ENCODE assay signal across 1 cellular context in the genomic region with DNA sequence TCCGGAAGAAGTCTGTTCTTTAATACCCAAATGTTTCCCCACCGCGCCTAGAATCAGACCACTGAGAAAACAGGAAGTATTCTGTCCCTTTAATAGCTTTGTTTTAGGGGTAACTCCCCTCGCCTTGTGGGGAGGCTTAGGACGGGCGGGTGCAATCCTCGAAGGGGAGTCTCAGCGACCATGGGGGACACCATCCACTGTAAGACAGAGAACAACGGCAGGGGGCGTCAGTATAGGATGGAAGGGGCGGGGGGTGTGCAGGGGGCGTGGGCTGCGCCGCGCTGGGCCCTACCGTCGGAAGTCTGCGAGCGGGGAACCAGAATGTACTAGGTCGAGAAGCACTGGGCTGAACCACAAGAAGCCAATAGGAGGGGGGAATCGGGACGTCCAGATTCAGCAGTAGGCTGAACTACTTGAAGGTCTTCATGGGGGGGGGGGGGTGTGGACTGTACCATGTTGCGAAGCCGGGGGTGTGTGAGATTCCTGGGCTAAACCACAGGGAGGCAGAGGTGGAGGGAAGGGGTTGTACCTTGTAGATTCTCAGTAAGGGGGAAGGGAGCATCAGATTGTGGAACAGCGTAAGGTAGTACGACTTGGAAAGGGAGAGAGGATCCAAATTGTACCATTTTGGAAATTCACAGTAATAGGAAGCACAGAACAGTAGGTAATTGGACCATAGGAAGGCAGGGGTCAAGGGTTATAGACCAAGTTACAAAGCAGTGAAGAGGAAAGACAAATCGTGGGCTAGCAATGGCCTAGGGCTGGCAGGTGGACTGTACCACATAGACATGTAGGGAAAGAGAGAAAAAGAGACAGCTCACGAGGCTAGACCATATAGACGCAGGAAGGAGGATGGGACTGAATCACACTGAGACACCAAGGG.
TF ChIP-seq lines count a peak whose summit lies in the region.

No MANE protein-coding gene starts in this region.

TF ChIP-seq in K562, 482 proteins besides CTCF, POLR2A, EP300 and RAD21 (continued from another document and continues in another):
- TF ChIP-seq CCAR2 (IDR thresholded peaks at IDR 0.05; ENCODE audit: low read depth, low read length) (no peak), ZNF124 (CRISPR knock-in tag; IDR thresholded peaks at IDR 0.05) (no peak), GABPB2 (CRISPR knock-in tag; conservative IDR thresholded peaks at IDR 0.05) (no peak), ETS1 (conservative IDR thresholded peaks at IDR 0.05; ENCODE audit: control insufficient read depth, low read depth, low read length) (no peak), NUFIP1 (IDR thresholded peaks at IDR 0.05; ENCODE audit: partially characterized antibody) (no peak), ZNF324 (CRISPR knock-in tag; IDR thresholded peaks at IDR 0.05) (no peak), RB1 (IDR thresholded peaks at IDR 0.05; ENCODE audit: low read depth) (no peak), ZBTB2 (IDR thresholded peaks at IDR 0.05) (no peak), MYNN (IDR thresholded peaks at IDR 0.05) (no peak), MYNN (CRISPR knock-in tag; IDR thresholded peaks at IDR 0.05) (no peak), EZH2 (IDR thresholded peaks at IDR 0.05; ENCODE audit: borderline replicate concordance, low read depth, low read length) (no peak), ZNF121 (CRISPR knock-in tag; conservative IDR thresholded peaks at IDR 0.05) (no peak), KAT7 (CRISPR knock-in tag; IDR thresholded peaks at IDR 0.05; ENCODE audit: borderline replicate concordance) (no peak), ETV1 (tag; conservative IDR thresholded peaks at IDR 0.05; ENCODE audit: low read depth) (peak; percentile 33; the same call in 1 of the 2 replicates), ZNF436 (CRISPR knock-in tag; IDR thresholded peaks at IDR 0.05) (no peak), DACH1 (IDR thresholded peaks at IDR 0.05; ENCODE audit: partially characterized antibody) (no peak), GTF2F1 (IDR thresholded peaks at IDR 0.05; ENCODE audit: low read depth, low read length) (no peak), ZNF277 (CRISPR knock-in tag; IDR thresholded peaks at IDR 0.05; ENCODE audit: borderline replicate concordance) (no peak), ADNP (tag; IDR thresholded peaks at IDR 0.05) (no peak), ZNF263 (CRISPR knock-in tag; IDR thresholded peaks at IDR 0.05; ENCODE audit: borderline replicate concordance) (peak; percentile 35; the same call in 1 of the 2 replicates), POU5F1 (IDR thresholded peaks at IDR 0.05; ENCODE audit: borderline replicate concordance, low read depth, low read length, partially characterized antibody) (no peak), ZNF644 (tag; IDR thresholded peaks at IDR 0.05; ENCODE audit: low read depth) (0 out of 2 replicates have a peak, but pooled peaks have one; percentile 35), ASH1L (IDR thresholded peaks at IDR 0.05; ENCODE audit: borderline replicate concordance, low read depth, partially characterized antibody) (peak; percentile 76), FOXO4 (CRISPR knock-in tag; IDR thresholded peaks at IDR 0.05) (no peak), NFIX (CRISPR knock-in tag; IDR thresholded peaks at IDR 0.05; ENCODE audit: low read depth) (no peak), GATAD2A (IDR thresholded peaks at IDR 0.05) (no peak), MED1 (CRISPR knock-in tag; IDR thresholded peaks at IDR 0.05; ENCODE audit: borderline replicate concordance) (no peak), PRMT5 (CRISPR knock-in tag; IDR thresholded peaks at IDR 0.05) (no peak), SMAD2 (IDR thresholded peaks at IDR 0.05; ENCODE audit: low read depth, low read length) (no peak), ZNF785 (CRISPR knock-in tag; IDR thresholded peaks at IDR 0.05) (no peak), PCBP1 (IDR thresholded peaks at IDR 0.05; ENCODE audit: low read depth, low read length, poor library complexity, severe bottlenecking) (no peak), MCM7 (IDR thresholded peaks at IDR 0.05) (no peak), LCOR (CRISPR knock-in tag; IDR thresholded peaks at IDR 0.05) (no peak; the same call in 1 of the 2 replicates), BDP1 (IDR thresholded peaks at IDR 0.05; ENCODE audit: insufficient read depth, insufficient read length) (no peak), KDM2B (CRISPR knock-in tag; IDR thresholded peaks at IDR 0.05) (no peak), ZNF584 (CRISPR knock-in tag; IDR thresholded peaks at IDR 0.05; ENCODE audit: low read depth) (no peak; the same call in 1 of the 2 replicates), ZNF24 (IDR thresholded peaks at IDR 0.05) (no peak), MCM5 (IDR thresholded peaks at IDR 0.05; ENCODE audit: low read depth) (no peak), ZNF217 (CRISPR knock-in tag; IDR thresholded peaks at IDR 0.05) (no peak), CREBBP (IDR thresholded peaks at IDR 0.05; ENCODE audit: low read depth, low read length) (no peak), ZNF134 (CRISPR knock-in tag; conservative IDR thresholded peaks at IDR 0.05) (no peak), EP400 (IDR thresholded peaks at IDR 0.05) (peak; percentile 72), MEF2D (tag; conservative IDR thresholded peaks at IDR 0.05; ENCODE audit: low read depth) (no peak), FOXK2 (conservative IDR thresholded peaks at IDR 0.05 in 1 of 2, IDR thresholded peaks at IDR 0.05 in 1 of 2; ENCODE audit: low read depth in 2 of 2) (peak; percentile 14 to 99), TAF1 (IDR thresholded peaks at IDR 0.05; ENCODE audit: control insufficient read depth, extremely low read depth, insufficient read depth, low read length, severe bottlenecking) (no peak), EWSR1 (IDR thresholded peaks at IDR 0.05; ENCODE audit: borderline replicate concordance, low read depth, partially characterized antibody) (no peak), TRIM28 (IDR thresholded peaks at IDR 0.05) (no peak), CEBPG (CRISPR knock-in tag; IDR thresholded peaks at IDR 0.05) (no peak), CEBPG (tag; conservative IDR thresholded peaks at IDR 0.05 in 1 of 2, IDR thresholded peaks at IDR 0.05 in 1 of 2) (no peak), MAFF (IDR thresholded peaks at IDR 0.05; ENCODE audit: low read length) (peak; percentile 72), MECOM (CRISPR knock-in tag; IDR thresholded peaks at IDR 0.05) (no peak), ZNF224 (CRISPR knock-in tag; IDR thresholded peaks at IDR 0.05) (no peak), SIN3B (IDR thresholded peaks at IDR 0.05; ENCODE audit: low read depth) (no peak), HNRNPK (IDR thresholded peaks at IDR 0.05; ENCODE audit: low read depth, low read length, poor library complexity, severe bottlenecking) (no peak), NR1H2 (CRISPR knock-in tag; IDR thresholded peaks at IDR 0.05) (peak; percentile 67; the same call in 1 of the 2 replicates), MCM3 (IDR thresholded peaks at IDR 0.05) (no peak), RHOXF2B (CRISPR knock-in tag; conservative IDR thresholded peaks at IDR 0.05) (no peak)
- TF ChIP-seq, protein P1, sequence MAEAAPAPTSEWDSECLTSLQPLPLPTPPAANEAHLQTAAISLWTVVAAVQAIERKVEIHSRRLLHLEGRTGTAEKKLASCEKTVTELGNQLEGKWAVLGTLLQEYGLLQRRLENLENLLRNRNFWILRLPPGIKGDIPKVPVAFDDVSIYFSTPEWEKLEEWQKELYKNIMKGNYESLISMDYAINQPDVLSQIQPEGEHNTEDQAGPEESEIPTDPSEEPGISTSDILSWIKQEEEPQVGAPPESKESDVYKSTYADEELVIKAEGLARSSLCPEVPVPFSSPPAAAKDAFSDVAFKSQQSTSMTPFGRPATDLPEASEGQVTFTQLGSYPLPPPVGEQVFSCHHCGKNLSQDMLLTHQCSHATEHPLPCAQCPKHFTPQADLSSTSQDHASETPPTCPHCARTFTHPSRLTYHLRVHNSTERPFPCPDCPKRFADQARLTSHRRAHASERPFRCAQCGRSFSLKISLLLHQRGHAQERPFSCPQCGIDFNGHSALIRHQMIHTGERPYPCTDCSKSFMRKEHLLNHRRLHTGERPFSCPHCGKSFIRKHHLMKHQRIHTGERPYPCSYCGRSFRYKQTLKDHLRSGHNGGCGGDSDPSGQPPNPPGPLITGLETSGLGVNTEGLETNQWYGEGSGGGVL (CRISPR knock-in tag; IDR thresholded peaks at IDR 0.05), result no peak
- TF ChIP-seq, protein P2, sequence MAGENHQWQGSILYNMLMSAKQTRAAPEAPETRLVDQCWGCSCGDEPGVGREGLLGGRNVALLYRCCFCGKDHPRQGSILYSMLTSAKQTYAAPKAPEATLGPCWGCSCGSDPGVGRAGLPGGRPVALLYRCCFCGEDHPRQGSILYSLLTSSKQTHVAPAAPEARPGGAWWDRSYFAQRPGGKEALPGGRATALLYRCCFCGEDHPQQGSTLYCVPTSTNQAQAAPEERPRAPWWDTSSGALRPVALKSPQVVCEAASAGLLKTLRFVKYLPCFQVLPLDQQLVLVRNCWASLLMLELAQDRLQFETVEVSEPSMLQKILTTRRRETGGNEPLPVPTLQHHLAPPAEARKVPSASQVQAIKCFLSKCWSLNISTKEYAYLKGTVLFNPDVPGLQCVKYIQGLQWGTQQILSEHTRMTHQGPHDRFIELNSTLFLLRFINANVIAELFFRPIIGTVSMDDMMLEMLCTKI (IDR thresholded peaks at IDR 0.05; ENCODE audit: partially characterized antibody), result no peak
- TF ChIP-seq, protein P3, sequence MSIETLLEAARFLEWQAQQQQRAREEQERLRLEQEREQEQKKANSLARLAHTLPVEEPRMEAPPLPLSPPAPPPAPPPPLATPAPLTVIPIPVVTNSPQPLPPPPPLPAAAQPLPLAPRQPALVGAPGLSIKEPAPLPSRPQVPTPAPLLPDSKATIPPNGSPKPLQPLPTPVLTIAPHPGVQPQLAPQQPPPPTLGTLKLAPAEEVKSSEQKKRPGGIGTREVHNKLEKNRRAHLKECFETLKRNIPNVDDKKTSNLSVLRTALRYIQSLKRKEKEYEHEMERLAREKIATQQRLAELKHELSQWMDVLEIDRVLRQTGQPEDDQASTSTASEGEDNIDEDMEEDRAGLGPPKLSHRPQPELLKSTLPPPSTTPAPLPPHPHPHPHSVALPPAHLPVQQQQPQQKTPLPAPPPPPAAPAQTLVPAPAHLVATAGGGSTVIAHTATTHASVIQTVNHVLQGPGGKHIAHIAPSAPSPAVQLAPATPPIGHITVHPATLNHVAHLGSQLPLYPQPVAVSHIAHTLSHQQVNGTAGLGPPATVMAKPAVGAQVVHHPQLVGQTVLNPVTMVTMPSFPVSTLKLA (conservative IDR thresholded peaks at IDR 0.05), result peak; percentile 80 to 90; a peak in 3 of 4 replicates
- TF ChIP-seq, protein P4, sequence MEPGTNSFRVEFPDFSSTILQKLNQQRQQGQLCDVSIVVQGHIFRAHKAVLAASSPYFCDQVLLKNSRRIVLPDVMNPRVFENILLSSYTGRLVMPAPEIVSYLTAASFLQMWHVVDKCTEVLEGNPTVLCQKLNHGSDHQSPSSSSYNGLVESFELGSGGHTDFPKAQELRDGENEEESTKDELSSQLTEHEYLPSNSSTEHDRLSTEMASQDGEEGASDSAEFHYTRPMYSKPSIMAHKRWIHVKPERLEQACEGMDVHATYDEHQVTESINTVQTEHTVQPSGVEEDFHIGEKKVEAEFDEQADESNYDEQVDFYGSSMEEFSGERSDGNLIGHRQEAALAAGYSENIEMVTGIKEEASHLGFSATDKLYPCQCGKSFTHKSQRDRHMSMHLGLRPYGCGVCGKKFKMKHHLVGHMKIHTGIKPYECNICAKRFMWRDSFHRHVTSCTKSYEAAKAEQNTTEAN (CRISPR knock-in tag; IDR thresholded peaks at IDR 0.05), result no peak
